1 cellular context compared by ENCODE assay signal in the genomic region with DNA sequence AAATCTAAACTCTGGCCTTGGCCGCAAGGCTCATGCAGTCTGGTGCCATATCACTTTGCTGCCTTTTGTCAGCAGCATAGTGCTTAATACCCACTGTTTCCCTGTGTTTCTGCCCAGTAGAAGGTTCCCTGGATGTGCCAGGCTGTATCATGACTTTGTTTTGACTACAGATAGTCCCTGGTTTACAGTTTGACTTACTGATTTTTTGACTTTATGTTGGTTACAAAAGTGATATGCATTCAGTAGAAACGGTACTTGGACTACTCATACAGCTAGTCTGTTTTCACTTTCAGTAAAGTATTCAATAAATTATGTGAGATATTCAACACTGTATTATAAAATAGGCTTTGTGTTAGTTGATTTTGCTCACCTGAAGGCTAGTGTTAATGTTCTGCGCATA.
TF ChIP-seq lines count a peak whose summit lies in the region.

No MANE protein-coding gene starts in this region.

TF ChIP-seq in HepG2, 621 proteins besides CTCF, POLR2A, EP300 and RAD21:
- TF ChIP-seq HOXA7 (CRISPR knock-in tag; IDR thresholded peaks at IDR 0.05), result no peak
- TF ChIP-seq, protein P1, sequence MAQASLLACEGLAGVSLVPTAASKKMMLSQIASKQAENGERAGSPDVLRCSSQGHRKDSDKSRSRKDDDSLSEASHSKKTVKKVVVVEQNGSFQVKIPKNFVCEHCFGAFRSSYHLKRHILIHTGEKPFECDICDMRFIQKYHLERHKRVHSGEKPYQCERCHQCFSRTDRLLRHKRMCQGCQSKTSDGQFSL (CRISPR knock-in tag; IDR thresholded peaks at IDR 0.05), result no peak
- no peak for TF ChIP-seq RBM22 (optimal IDR thresholded peaks at IDR 0.05; ENCODE audit: low read length)
- no peak for TF ChIP-seq ZNF670 (CRISPR knock-in tag; IDR thresholded peaks at IDR 0.05; ENCODE audit: borderline replicate concordance)
- TF ChIP-seq, protein P2, sequence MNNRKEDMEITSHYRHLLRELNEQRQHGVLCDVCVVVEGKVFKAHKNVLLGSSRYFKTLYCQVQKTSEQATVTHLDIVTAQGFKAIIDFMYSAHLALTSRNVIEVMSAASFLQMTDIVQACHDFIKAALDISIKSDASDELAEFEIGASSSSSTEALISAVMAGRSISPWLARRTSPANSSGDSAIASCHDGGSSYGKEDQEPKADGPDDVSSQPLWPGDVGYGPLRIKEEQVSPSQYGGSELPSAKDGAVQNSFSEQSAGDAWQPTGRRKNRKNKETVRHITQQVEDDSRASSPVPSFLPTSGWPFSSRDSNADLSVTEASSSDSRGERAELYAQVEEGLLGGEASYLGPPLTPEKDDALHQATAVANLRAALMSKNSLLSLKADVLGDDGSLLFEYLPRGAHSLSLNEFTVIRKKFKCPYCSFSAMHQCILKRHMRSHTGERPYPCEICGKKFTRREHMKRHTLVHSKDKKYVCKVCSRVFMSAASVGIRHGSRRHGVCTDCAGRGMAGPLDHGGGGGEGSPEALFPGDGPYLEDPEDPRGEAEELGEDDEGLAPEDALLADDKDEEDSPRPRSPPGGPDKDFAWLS (CRISPR knock-in tag; IDR thresholded peaks at IDR 0.05; ENCODE audit: borderline replicate concordance), result no peak
- TF ChIP-seq HNRNPK (IDR thresholded peaks at IDR 0.05; ENCODE audit: low read depth, low read length, poor library complexity, severe bottlenecking), result no peak
- TF ChIP-seq HCFC1 (IDR thresholded peaks at IDR 0.05; ENCODE audit: low read depth, low read length), result no peak
- TF ChIP-seq FOXJ3 (CRISPR knock-in tag; IDR thresholded peaks at IDR 0.05; ENCODE audit: borderline replicate concordance), result no peak
- no peak for TF ChIP-seq NR3C1 (CRISPR knock-in tag; IDR thresholded peaks at IDR 0.05)
- TF ChIP-seq ZIK1 (CRISPR knock-in tag; IDR thresholded peaks at IDR 0.05; ENCODE audit: borderline replicate concordance, low read depth), result no peak
- TF ChIP-seq ZNF768 (CRISPR knock-in tag; IDR thresholded peaks at IDR 0.05), result no peak
- TF ChIP-seq ZEB1 (IDR thresholded peaks at IDR 0.05; ENCODE audit: insufficient replicate concordance, low read depth), result no peak
- no peak for TF ChIP-seq ZNF83 (CRISPR knock-in tag; IDR thresholded peaks at IDR 0.05; ENCODE audit: borderline replicate concordance)
- no peak for TF ChIP-seq ZNF891 (CRISPR knock-in tag; IDR thresholded peaks at IDR 0.05)
